ENCODE assay signal across 15 cellular contexts in genomic region chr12:32569256-32569655, GRCh38.
DNase-seq lines count a peak whose midpoint lies in the region; FAIRE-seq and TF ChIP-seq lines count a peak whose summit lies in the region.
"Had no signal": no experiment of that assay in that cellular context is flagged by ENCODE, and none has a peak within 500 bp of the region (broad histone marks: within the 10 kb centered on the region; RNA-seq: fewer than 3 reads in every experiment).

No MANE protein-coding gene starts in this region.

- DNase-seq in NCI-H2171 treated with DMSO at 0.1 percent for 48 hours (lab: John Stamatoyannopoulos, UW) (peak; percentile 20), NCI-H2171 (lab: John Stamatoyannopoulos, UW) (no peak), astrocyte of the spinal cord (ENCODE audit: low read depth, low spot score) (peak; percentile 45), MV-4-11 (lab: John Stamatoyannopoulos, UW) (no peak), GM19239 (ENCODE audit: insufficient read length, low spot score) (no peak)
- no peak for DNase-seq in stimulated activated CD4-positive, alpha-beta T cell treated with anti-CD3 and anti-CD28 coated beads, Interleukin-12 subunit alpha, Interleukin-12 subunit beta, amount 100 ng/mL, for 4 hours
- DNase-seq: activated naive CD8-positive, alpha-beta T cell treated with anti-CD3 and anti-CD28 coated beads, Interleukin-2, amount 50 U/mL, for 24 hours; activated T-cell treated with anti-CD3 and anti-CD28 coated beads for 4 hours; effector CD4-positive, alpha-beta T cell; foreskin melanocyte; naive thymus-derived CD4-positive, alpha-beta T cell; NCI-H1436 treated with DMSO at 0.1 percent for 48 hours had no signal

- H3K27ac ChIP-seq in mesodermal cell (ENCODE audit: low read depth, low read length, severe bottlenecking) (peak overlapping the region; percentile 48), temporal lobe (ENCODE audit: low read depth, low read length) (peak overlapping the region; percentile 10)

- TF ChIP-seq CTCF in astrocyte of the spinal cord (IDR thresholded peaks at IDR 0.05; ENCODE audit: low read depth, low read length) = no peak

- H3K9me3 ChIP-seq in mesodermal cell (ENCODE audit: control insufficient read depth, low read length) = no peaks in the 10 kb centered on the region

- in situ Hi-C loops in astrocyte of the spinal cord (cut with HindIII; ENCODE audit: low sequenced_read_pairs) = no loop called here

- 83 to 95% methylated on average over 1 to 2 of the region's 2 CpGs for WGBS in mesodermal cell (ENCODE audit: insufficient coverage in 2 of 2), 2 experiments

- peaks cover 14% of the 10 kb centered on the region for H3K4me1 ChIP-seq in mesodermal cell (ENCODE audit: control insufficient read depth, insufficient read depth, low read length, poor library complexity, severe bottlenecking)

- no peak overlapping the region for H3K4me3 ChIP-seq in astrocyte of the spinal cord (ENCODE audit: low read depth, low read length)
- H3K4me3 ChIP-seq in mesodermal cell (ENCODE audit: extremely low read depth, insufficient read depth, low read length, poor library complexity, severe bottlenecking) = no peak overlapping the region

- no peaks in the 10 kb centered on the region for H3K36me3 ChIP-seq in mesodermal cell (ENCODE audit: control insufficient read depth, insufficient read depth, low read length)

- no peak for FAIRE-seq in GM19239 (lab: Jason Lieb, UNC)
- FAIRE-seq: HepG2 had no signal

Comparison
In these comparisons a context has a peak if more than half of its experiments do, and no peak if none do; other contexts are left out.
1. DNase-seq: peak in NCI-H2171 treated with DMSO at 0.1 percent for 48 hours (single experiment) and astrocyte of the spinal cord (single experiment); none in NCI-H2171 (single experiment), stimulated activated CD4-positive, alpha-beta T cell treated with anti-CD3 and anti-CD28 coated beads, Interleukin-12 subunit alpha, Interleukin-12 subunit beta, amount 100 ng/mL, for 4 hours (single experiment), MV-4-11 (single experiment) and GM19239 (single experiment).